Comparison of ENCODE assay signal across 8 cellular contexts in genomic region chr17:79008666-79009387, GRCh38.
DNase-seq lines count a peak whose midpoint lies in the region; FAIRE-seq and TF ChIP-seq lines count a peak whose summit lies in the region.

No MANE protein-coding gene starts in this region.

- no peak for FAIRE-seq in D721Med (lab: Jason Lieb, UNC)

- H3K9ac ChIP-seq in iPS-18a (ENCODE audit: low read length): peak overlapping the region; percentile 24

- H3K27ac Mint-ChIP-seq in activated naive CD8-positive, alpha-beta T cell: peak overlapping the region; percentile 92
- H3K27ac Mint-ChIP-seq in stimulated activated naive CD8-positive, alpha-beta T cell treated with anti-CD3 and anti-CD28 coated beads, Interleukin-15, Interleukin-2, amounts not matched to agents 100 ng/mL and 50 ng/mL, for 24 hours: peak overlapping the region; percentile 90

- no peaks in the 10 kb centered on the region for H3K27me3 Mint-ChIP-seq in activated naive CD8-positive, alpha-beta T cell
- no peaks in the 10 kb centered on the region for H3K27me3 Mint-ChIP-seq in stimulated activated naive CD8-positive, alpha-beta T cell treated with anti-CD3 and anti-CD28 coated beads, Interleukin-15, Interleukin-2, amounts not matched to agents 100 ng/mL and 50 ng/mL, for 24 hours

- no peaks in the 10 kb centered on the region for H3K9me3 Mint-ChIP-seq in activated naive CD8-positive, alpha-beta T cell (ENCODE audit: low read depth)
- no peaks in the 10 kb centered on the region for H3K9me3 Mint-ChIP-seq in stimulated activated naive CD8-positive, alpha-beta T cell treated with anti-CD3 and anti-CD28 coated beads, Interleukin-15, Interleukin-2, amounts not matched to agents 100 ng/mL and 50 ng/mL, for 24 hours

- no peak overlapping the region for H3K27ac ChIP-seq in iPS-18a (ENCODE audit: low read length)

- TF ChIP-seq CTCF in HFF-Myc (IDR thresholded peaks at IDR 0.05; ENCODE audit: low read depth, low read length, missing control alignments) (no peak), D721Med (IDR thresholded peaks at IDR 0.05; ENCODE audit: insufficient read depth, missing control alignments) (no peak)

- peak overlapping the region; percentile 93 for H3K4me3 Mint-ChIP-seq in activated naive CD8-positive, alpha-beta T cell
- peak overlapping the region; percentile 87 for H3K4me3 Mint-ChIP-seq in stimulated activated naive CD8-positive, alpha-beta T cell treated with anti-CD3 and anti-CD28 coated beads, Interleukin-15, Interleukin-2, amounts not matched to agents 100 ng/mL and 50 ng/mL, for 24 hours

- no peak for DNase-seq in HFF-Myc (ENCODE audit: extremely low read depth, low read depth)
- no peak for DNase-seq in T-helper 9 cell
- DNase-seq in D721Med (ENCODE audit: insufficient read length, low spot score): no peak
- no peak for DNase-seq in NCI-H1092 (lab: John Stamatoyannopoulos, UW)
- no peak for DNase-seq in NCI-H524 (lab: John Stamatoyannopoulos, UW)

- peaks cover 2% of the 10 kb centered on the region for H3K9me3 ChIP-seq in iPS-18a (ENCODE audit: control insufficient read depth, low read depth, low read length)

- H3K36me3 ChIP-seq in iPS-18a (ENCODE audit: control insufficient read depth, low read depth, low read length): no peaks in the 10 kb centered on the region

- peaks cover 43% of the 10 kb centered on the region for H3K4me1 Mint-ChIP-seq in activated naive CD8-positive, alpha-beta T cell (ENCODE audit: low read depth)
- peaks cover 50% of the 10 kb centered on the region for H3K4me1 Mint-ChIP-seq in stimulated activated naive CD8-positive, alpha-beta T cell treated with anti-CD3 and anti-CD28 coated beads, Interleukin-15, Interleukin-2, amounts not matched to agents 100 ng/mL and 50 ng/mL, for 24 hours (ENCODE audit: low read depth)

- peak overlapping the region; percentile 96 for H3K4me3 ChIP-seq in HFF-Myc (replicated peaks; ENCODE audit: low read depth, low read length)
- peak overlapping the region; percentile 83 for H3K4me3 ChIP-seq in iPS-18a (ENCODE audit: low read length)

- H3K27me3 ChIP-seq in iPS-18a (ENCODE audit: control insufficient read depth, insufficient read depth, low read length): peaks cover 46% of the 10 kb centered on the region

- no peaks in the 10 kb centered on the region for H3K36me3 Mint-ChIP-seq in activated naive CD8-positive, alpha-beta T cell
- H3K36me3 Mint-ChIP-seq in stimulated activated naive CD8-positive, alpha-beta T cell treated with anti-CD3 and anti-CD28 coated beads, Interleukin-15, Interleukin-2, amounts not matched to agents 100 ng/mL and 50 ng/mL, for 24 hours (ENCODE audit: low read depth): peaks cover 4% of the 10 kb centered on the region

- no peaks in the 10 kb centered on the region for H3K4me1 ChIP-seq in iPS-18a (ENCODE audit: control insufficient read depth, low read depth, low read length)
